Comparison of ENCODE assay signal across 1 cellular context in genomic region chr9:121160025-121160424, GRCh38.
TF ChIP-seq lines count a peak whose summit lies in the region.

No MANE protein-coding gene starts in this region.

TF ChIP-seq in GM12878, 131 proteins besides CTCF, POLR2A, EP300 and RAD21:
- TF ChIP-seq ZBTB11 (CRISPR knock-in tag; IDR thresholded peaks at IDR 0.05) (no peak), MYB (IDR thresholded peaks at IDR 0.05; ENCODE audit: borderline replicate concordance, low read depth, low read length) (no peak), JUNB (IDR thresholded peaks at IDR 0.05) (no peak), NKRF (conservative IDR thresholded peaks at IDR 0.05) (no peak), ASH2L (IDR thresholded peaks at IDR 0.05; ENCODE audit: borderline replicate concordance, low read depth) (no peak)
